In the genomic region with DNA sequence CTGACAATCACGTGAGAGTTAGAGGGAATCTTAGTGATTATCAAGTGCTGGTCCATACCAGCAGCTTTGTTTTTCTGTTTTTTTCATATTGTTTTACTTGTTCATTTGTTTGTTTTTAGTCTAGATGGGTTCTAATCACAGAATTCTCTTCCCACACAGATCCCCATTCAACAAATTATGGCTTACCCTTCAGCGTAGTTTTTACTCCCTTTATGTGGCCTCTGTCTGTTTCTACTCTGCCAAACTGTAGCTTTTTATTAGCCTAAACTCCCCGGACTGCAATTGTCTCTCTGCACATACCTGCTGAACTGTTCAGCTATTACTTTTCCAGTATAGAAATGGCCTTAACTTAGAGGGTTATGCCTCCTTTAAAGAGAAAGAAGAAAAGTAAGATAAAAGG, we compare ENCODE assay signal across 25 cellular contexts.
"Had no signal": no experiment of that assay in that cellular context is flagged by ENCODE, and none has a peak within 500 bp of the region (broad histone marks: within the 10 kb centered on the region; RNA-seq: fewer than 3 reads in every experiment).

No MANE protein-coding gene starts in this region.

- H3K9me3 Mint-ChIP-seq: dendritic cell treated with granulocyte-macrophage colony-stimulating factor and Interleukin-4, amounts not matched to agents 40 ng/mL and 50 ng/mL, for 4 days had no signal

- DNase-seq: colonic mucosa; cortex of kidney; effector CD8-positive, alpha-beta T cell; effector memory CD8-positive, alpha-beta T cell; endodermal cell; erythroblast; esophagus squamous epithelium; foreskin fibroblast; foreskin melanocyte; gastrocnemius medialis; glutamatergic neuron; head of caudate nucleus; heart right ventricle; hippocampal formation; left cardiac atrium; left lung; left ventricle myocardium superior; lower lobe of right lung; mesenchymal stem cell; mucosa of descending colon; naive B cell had no signal

- H3K36me3 Mint-ChIP-seq: mesothelial cell of epicardium, naive B cell had no signal

- ATAC-seq: effector memory CD8-positive, alpha-beta T cell; esophagus mucosa; gastrocnemius medialis; heart right ventricle; left cardiac atrium; left lung; left ventricle myocardium superior; lower lobe of right lung; mucosa of descending colon had no signal

- H3K27ac ChIP-seq: colonic mucosa, epithelial cell of prostate, esophagus squamous epithelium, gastrocnemius medialis, heart right ventricle, left lung, lower lobe of right lung had no signal

- H3K27me3 Mint-ChIP-seq: dendritic cell treated with granulocyte-macrophage colony-stimulating factor and Interleukin-4, amounts not matched to agents 40 ng/mL and 50 ng/mL, for 4 days; effector memory CD8-positive, alpha-beta T cell had no signal

- H3K4me3 Mint-ChIP-seq: dendritic cell treated with granulocyte-macrophage colony-stimulating factor and Interleukin-4, amounts not matched to agents 40 ng/mL and 50 ng/mL, for 4 days; effector memory CD8-positive, alpha-beta T cell; endodermal cell; mesothelial cell of epicardium; naive B cell had no signal

- H3K36me3 ChIP-seq: colonic mucosa, esophagus squamous epithelium, gastrocnemius medialis, heart right ventricle, left lung, lower lobe of right lung had no signal

- H3K9me3 ChIP-seq: colonic mucosa, esophagus squamous epithelium, gastrocnemius medialis, left lung, lower lobe of right lung, mucosa of descending colon had no signal

- H3K4me1 ChIP-seq: colonic mucosa, esophagus squamous epithelium, gastrocnemius medialis, heart right ventricle, left lung, lower lobe of right lung had no signal

- H3K27ac Mint-ChIP-seq: dendritic cell treated with granulocyte-macrophage colony-stimulating factor and Interleukin-4, amounts not matched to agents 40 ng/mL and 50 ng/mL, for 4 days; effector memory CD8-positive, alpha-beta T cell; endodermal cell; mesothelial cell of epicardium; naive B cell had no signal

- H3K27me3 ChIP-seq: colonic mucosa, esophagus squamous epithelium, gastrocnemius medialis, heart right ventricle, left lung had no signal

- H3K4me3 ChIP-seq: colonic mucosa, esophagus squamous epithelium, gastrocnemius medialis, heart right ventricle, left lung, lower lobe of right lung, mucosa of descending colon had no signal

- H3K4me1 Mint-ChIP-seq: endodermal cell, naive B cell had no signal
